In the genomic region with DNA sequence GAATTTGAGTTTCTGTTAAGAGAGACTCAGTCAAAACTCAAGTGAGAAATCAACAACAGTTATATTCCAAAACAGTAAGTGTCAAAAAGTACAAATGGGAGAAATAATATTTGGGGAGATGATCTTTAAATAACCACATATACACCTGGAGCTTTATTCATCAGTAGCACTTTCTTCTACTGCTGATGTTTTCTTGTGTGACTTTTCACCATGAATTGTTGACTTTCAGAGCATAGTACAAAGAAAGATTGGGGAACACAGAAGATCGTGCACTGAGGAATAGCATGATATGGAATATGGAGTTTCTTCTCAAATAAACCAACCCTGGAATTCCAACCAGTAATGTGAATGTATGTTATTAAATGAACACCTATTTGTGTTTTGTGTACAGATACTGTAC, we compare ENCODE assay signal across 25 cellular contexts.
"Had no signal": no experiment of that assay in that cellular context is flagged by ENCODE, and none has a peak within 500 bp of the region (broad histone marks: within the 10 kb centered on the region; RNA-seq: fewer than 3 reads in every experiment).

No MANE protein-coding gene starts in this region.

- H3K36me3 ChIP-seq: left lung, lower lobe of right lung, neural progenitor cell, neutrophil, right atrium auricular region, right lobe of liver, tibial nerve, upper lobe of left lung, vagina had no signal

- H3K27ac ChIP-seq: left lung, lower lobe of right lung, neural progenitor cell, neutrophil, parathyroid adenoma, right atrium auricular region, right lobe of liver, tibial nerve, upper lobe of left lung, vagina had no signal

- H3K27me3 ChIP-seq: left lung, neural progenitor cell, neutrophil, right atrium auricular region, right lobe of liver, tibial nerve, upper lobe of left lung, vagina had no signal

- H3K4me1 ChIP-seq: left lung, lower lobe of right lung, parathyroid adenoma, right lobe of liver, tibial nerve, vagina had no signal

- H3K4me2 ChIP-seq: neural progenitor cell, smooth muscle cell had no signal

- DNase-seq: hippocampal formation; kidney; left colon; left lung; lower lobe of right lung; mammary epithelial cell; mesenchymal stem cell; naive thymus-derived CD8-positive, alpha-beta T cell; occipital lobe; right lobe of liver; stimulated activated CD4-positive, alpha-beta T cell treated with anti-CD3 and anti-CD28 coated beads, Interleukin-1b, Interleukin-23, amount 100 ng/mL, for 48 hours; stimulated activated CD4-positive, alpha-beta T cell treated with anti-CD3 and anti-CD28 coated beads, Interleukin-2, amount 100 ng/mL, for 48 hours; stimulated activated CD4-positive, alpha-beta T cell treated with anti-CD3 and anti-CD28 coated beads, Interleukin-4, amount 100 ng/mL, for 4 hours; stimulated activated CD8-positive, alpha-beta memory T cell treated with anti-CD3 and anti-CD28 coated beads, Interleukin-4, amount 100 ng/mL, for 48 hours; stimulated activated naive CD4-positive, alpha-beta T cell treated with Interleukin-2 at 50 U/mL for 16 hours; stimulated activated naive CD8-positive, alpha-beta T cell treated with anti-CD3 and anti-CD28 coated beads, Interleukin-15, amount 100 ng/mL, for 72 hours; substantia nigra; upper lobe of left lung had no signal

- H3K9me3 ChIP-seq: left lung, lower lobe of right lung, neutrophil, right atrium auricular region, right lobe of liver, tibial nerve, upper lobe of left lung, vagina had no signal

- H3K4me3 ChIP-seq: left lung, lower lobe of right lung, neural progenitor cell, right atrium auricular region, right lobe of liver, smooth muscle cell, tibial nerve, upper lobe of left lung, vagina had no signal

- H2AFZ ChIP-seq: neural progenitor cell, parathyroid adenoma had no signal

- H3K9ac ChIP-seq: neural progenitor cell, parathyroid adenoma had no signal
